1 cellular context compared by ENCODE assay signal in genomic region chr12:108634225-108634795, GRCh38.
TF ChIP-seq lines count a peak whose summit lies in the region.

No MANE protein-coding gene starts in this region.

TF ChIP-seq in WTC11, 78 proteins besides CTCF, POLR2A, EP300 and RAD21 (continued from another document):
- no peak for TF ChIP-seq ARID4B (CRISPR knock-in tag; IDR thresholded peaks at IDR 0.05; ENCODE audit: borderline replicate concordance)
